In genomic region chr2:216202602-216203250, GRCh38 we compare ENCODE assay signal across 22 cellular contexts.
DNase-seq lines count a peak whose midpoint lies in the region; ATAC-seq and TF ChIP-seq lines count a peak whose summit lies in the region.
"Had no signal": no experiment of that assay in that cellular context is flagged by ENCODE, and none has a peak within 500 bp of the region (broad histone marks: within the 10 kb centered on the region; RNA-seq: fewer than 3 reads in every experiment).

No MANE protein-coding gene starts in this region.

- H3K79me1 ChIP-seq in mesenchymal stem cell (replicated peaks; ENCODE audit: low read length, poor library complexity, severe bottlenecking), result peaks cover 22% of the 10 kb centered on the region

- no peaks in the 10 kb centered on the region for H3K27me3 ChIP-seq in CD4-positive, alpha-beta T cell (ENCODE audit: control insufficient read depth, insufficient read depth, low read length)
- H3K27me3 ChIP-seq in mesenchymal stem cell (ENCODE audit: control insufficient read depth in 1 of 2, insufficient read depth in 1 of 2, low read length in 2 of 2), result no peaks in the 10 kb centered on the region
- H3K27me3 ChIP-seq: tibial nerve had no signal

- 67% methylated on average over 3 of the region's 3 CpGs for WGBS in mesenchymal stem cell

- no peak overlapping the region for H2BK5ac ChIP-seq in mesenchymal stem cell (ENCODE audit: low read depth, low read length, poor library complexity, severe bottlenecking)

- POLR2A ChIA-PET in CD4-positive, alpha-beta T cell (lab: Charles Lee), result no interaction called here

- ATAC-seq in CD4-positive, alpha-beta T cell (ENCODE audit: poor library complexity), result no peak
- ATAC-seq in HG02885 (IDR thresholded peaks at IDR 0.05; ENCODE audit: poor library complexity, unreplicated experiment) (no peak), GM21529 (IDR thresholded peaks at IDR 0.05; ENCODE audit: unreplicated experiment) (no peak)
- ATAC-seq: sciatic nerve had no signal

- intact Hi-C loops in CD4-positive, alpha-beta T cell (cut with DNase I, micrococcal nuclease), result no loop called here
- intact Hi-C loops in activated T-helper 1 cell treated with anti-CD3 and anti-CD28 coated beads, Interleukin-12 subunit alpha, Interleukin-12 subunit beta, Interleukin-2, Interleukin-4 antibody, amounts not matched to agents 30 ng/mL and 10 ng/mL and 1 ng/mL, durations not matched to agents 14 hours and 24 hours and 36 hours (cut with micrococcal nuclease), result no loop called here

- peak overlapping the region; percentile 25 for H3K27ac Mint-ChIP-seq in CD4-positive, alpha-beta T cell
- H3K27ac Mint-ChIP-seq in activated T-helper 1 cell treated with anti-CD3 and anti-CD28 coated beads, Interleukin-12 subunit alpha, Interleukin-12 subunit beta, Interleukin-2, Interleukin-4 antibody, amounts not matched to agents 30 ng/mL and 10 ng/mL and 1 ng/mL, durations not matched to agents 14 hours and 24 hours and 36 hours, result peak overlapping the region; percentile 25

- H3K4me1 ChIP-seq in mesenchymal stem cell (ENCODE audit: control insufficient read depth, insufficient read depth, low read depth, low read length), result peaks cover 3% of the 10 kb centered on the region
- H3K4me1 ChIP-seq: tibial nerve had no signal

- no peaks in the 10 kb centered on the region for H3K27me3 Mint-ChIP-seq in CD4-positive, alpha-beta T cell
- H3K27me3 Mint-ChIP-seq in activated T-helper 1 cell treated with anti-CD3 and anti-CD28 coated beads, Interleukin-12 subunit alpha, Interleukin-12 subunit beta, Interleukin-2, Interleukin-4 antibody, amounts not matched to agents 30 ng/mL and 10 ng/mL and 1 ng/mL, durations not matched to agents 14 hours and 24 hours and 36 hours (ENCODE audit: insufficient read depth), result no peaks in the 10 kb centered on the region

- H3K4me1 Mint-ChIP-seq in CD4-positive, alpha-beta T cell (ENCODE audit: low read depth), result peaks cover 22% of the 10 kb centered on the region
- peaks cover 69% of the 10 kb centered on the region for H3K4me1 Mint-ChIP-seq in activated T-helper 1 cell treated with anti-CD3 and anti-CD28 coated beads, Interleukin-12 subunit alpha, Interleukin-12 subunit beta, Interleukin-2, Interleukin-4 antibody, amounts not matched to agents 30 ng/mL and 10 ng/mL and 1 ng/mL, durations not matched to agents 14 hours and 24 hours and 36 hours (ENCODE audit: low read depth)

- H3K9me3 ChIP-seq in CD4-positive, alpha-beta T cell (ENCODE audit: control insufficient read depth, low read length), result no peaks in the 10 kb centered on the region
- no peaks in the 10 kb centered on the region for H3K9me3 ChIP-seq in mesenchymal stem cell (ENCODE audit: control insufficient read depth, low read length)
- H3K9me3 ChIP-seq: tibial nerve had no signal

- H3K27ac ChIP-seq in CD4-positive, alpha-beta T cell (ENCODE audit: low read depth, low read length), result no peak overlapping the region
- peak overlapping the region; percentile 81 for H3K27ac ChIP-seq in mesenchymal stem cell (ENCODE audit: low read length, poor library complexity, severe bottlenecking)
- H3K27ac ChIP-seq: RWPE1, tibial nerve had no signal

- no peak overlapping the region for H4K91ac ChIP-seq in mesenchymal stem cell (ENCODE audit: low read length)

- peaks cover 27 to 97% of the 10 kb centered on the region in 2 experiments for H3K36me3 ChIP-seq in mesenchymal stem cell (ENCODE audit: control insufficient read depth in 1 of 2, insufficient read depth in 2 of 2, low read depth in 1 of 2, low read length in 2 of 2)

- no peak overlapping the region for H3K18ac ChIP-seq in mesenchymal stem cell (ENCODE audit: low read depth in 1 of 2, low read length in 2 of 2)

- H2BK15ac ChIP-seq in mesenchymal stem cell (ENCODE audit: low read depth, poor library complexity, severe bottlenecking), result no peak overlapping the region

- CTCF ChIA-PET in CD4-positive, alpha-beta T cell (lab: Charles Lee), result no interaction called here

- no peak overlapping the region for H3K9ac ChIP-seq in mesenchymal stem cell (ENCODE audit: low read length)

- no peak overlapping the region for H3K14ac ChIP-seq in mesenchymal stem cell (ENCODE audit: low read length in 2 of 2)

- no peak overlapping the region for H3K4ac ChIP-seq in mesenchymal stem cell (ENCODE audit: low read depth in 1 of 2, low read length in 2 of 2)

- no peak overlapping the region for H3K4me3 Mint-ChIP-seq in CD4-positive, alpha-beta T cell
- no peak overlapping the region for H3K4me3 Mint-ChIP-seq in activated T-helper 1 cell treated with anti-CD3 and anti-CD28 coated beads, Interleukin-12 subunit alpha, Interleukin-12 subunit beta, Interleukin-2, Interleukin-4 antibody, amounts not matched to agents 30 ng/mL and 10 ng/mL and 1 ng/mL, durations not matched to agents 14 hours and 24 hours and 36 hours

- TF ChIP-seq CTCF in CD4-positive, alpha-beta T cell (IDR thresholded peaks at IDR 0.05), result no peak

- no peak for DNase-seq in CD4-positive, alpha-beta T cell
- DNase-seq in Caki2 (ENCODE audit: low read depth) (peak; percentile 41), mesenchymal stem cell (no peak), DMS 273 treated with DMSO at 0.1 percent for 48 hours (lab: John Stamatoyannopoulos, UW) (no peak)
- no peak for DNase-seq in activated T-helper 1 cell treated with anti-CD3 and anti-CD28 coated beads, Interleukin-12 subunit alpha, Interleukin-12 subunit beta, Interleukin-2, Interleukin-4 antibody, amounts not matched to agents 30 ng/mL and 10 ng/mL and 1 ng/mL, durations not matched to agents 14 hours and 24 hours and 36 hours (ENCODE audit: low spot score)
- DNase-seq: activated CD4-positive, alpha-beta T cell treated with anti-CD3 and anti-CD28 coated beads, Interleukin-2, amount 50 U/mL, for 48 hours; AML-193; aorta; cerebellar nuclear complex; COR-L47; glutamatergic neuron; GOT3; NCI-H1092 treated with DMSO at 0.1 percent for 48 hours; NCI-H2107; NCI-H510A; NK-92 treated with Interleukin-12 subunit alpha and Interleukin-12 subunit beta, amount 100 ng/mL, for 24 hours; stimulated activated naive CD4-positive, alpha-beta T cell had no signal

- in situ Hi-C loops in Caki2 (cut with HindIII; ENCODE audit: low pct_unique_long_range_greater_than_20kb, low sequenced_read_pairs), result no loop called here

- H3K9me3 Mint-ChIP-seq in CD4-positive, alpha-beta T cell, result no peaks in the 10 kb centered on the region
- no peaks in the 10 kb centered on the region for H3K9me3 Mint-ChIP-seq in activated T-helper 1 cell treated with anti-CD3 and anti-CD28 coated beads, Interleukin-12 subunit alpha, Interleukin-12 subunit beta, Interleukin-2, Interleukin-4 antibody, amounts not matched to agents 30 ng/mL and 10 ng/mL and 1 ng/mL, durations not matched to agents 14 hours and 24 hours and 36 hours

- H2BK120ac ChIP-seq in mesenchymal stem cell (ENCODE audit: low read depth, low read length), result no peak overlapping the region

- H3K23ac ChIP-seq in mesenchymal stem cell (ENCODE audit: low read length in 2 of 2), result no peak overlapping the region

- H2AK5ac ChIP-seq in mesenchymal stem cell (ENCODE audit: low read length, severe bottlenecking), result no peak overlapping the region

- no peak overlapping the region for H2BK12ac ChIP-seq in mesenchymal stem cell (ENCODE audit: low read length in 2 of 2)

- H3K36me3 Mint-ChIP-seq in CD4-positive, alpha-beta T cell (ENCODE audit: low read depth), result peaks cover 99% of the 10 kb centered on the region
- H3K36me3 Mint-ChIP-seq in activated T-helper 1 cell treated with anti-CD3 and anti-CD28 coated beads, Interleukin-12 subunit alpha, Interleukin-12 subunit beta, Interleukin-2, Interleukin-4 antibody, amounts not matched to agents 30 ng/mL and 10 ng/mL and 1 ng/mL, durations not matched to agents 14 hours and 24 hours and 36 hours (ENCODE audit: low read depth), result peaks cover 87% of the 10 kb centered on the region

- no peak overlapping the region for H2AFZ ChIP-seq in mesenchymal stem cell (ENCODE audit: low read depth, low read length)

- no peak overlapping the region for H4K8ac ChIP-seq in mesenchymal stem cell (ENCODE audit: low read length)

- no peak overlapping the region for H3K4me3 ChIP-seq in mesenchymal stem cell (ENCODE audit: insufficient read depth in 1 of 2, low read depth in 1 of 2, low read length in 2 of 2)
- H3K4me3 ChIP-seq: tibial nerve had no signal

- H3K4me2 ChIP-seq in mesenchymal stem cell (ENCODE audit: low read length, poor library complexity, severe bottlenecking), result no peak overlapping the region
